In the genomic region with DNA sequence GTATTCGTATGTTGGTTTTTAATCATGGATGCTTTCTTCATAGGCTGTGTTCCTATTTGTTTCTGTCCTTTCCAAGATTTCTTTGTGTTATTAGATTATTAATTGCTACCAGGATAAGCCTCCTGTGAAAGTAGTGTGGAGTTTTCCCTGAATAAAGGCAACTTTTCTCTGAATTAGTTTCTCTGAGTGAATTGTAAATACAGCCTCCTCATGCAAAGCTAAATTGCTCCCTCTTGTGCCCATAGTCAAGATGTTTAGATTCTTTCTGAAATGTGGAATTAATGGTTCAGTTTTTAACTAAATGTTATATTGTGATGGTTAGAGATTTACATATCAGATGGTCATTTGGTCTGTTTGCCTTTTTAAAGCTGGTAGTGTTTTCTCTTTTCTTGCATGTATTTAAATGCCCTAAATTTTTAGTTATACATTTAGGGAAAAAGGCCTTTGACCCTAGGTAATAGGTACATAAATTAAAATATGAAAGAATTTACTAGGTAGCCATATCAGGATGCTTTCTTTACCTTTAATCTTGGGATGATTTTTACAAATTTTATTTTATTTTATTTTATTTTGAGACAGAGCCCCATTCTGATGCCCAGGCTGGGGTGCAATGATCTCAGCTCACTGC, we compare ENCODE assay signal across 9 cellular contexts. TPM values are rescaled to one million over a fixed set of nuclear protein-coding genes. Genes with fewer than 3 reads are reported as not detected.
DNase-seq lines count a peak whose midpoint lies in the region; ATAC-seq and TF ChIP-seq lines count a peak whose summit lies in the region.
"Had no signal": no experiment of that assay in that cellular context is flagged by ENCODE, and none has a peak within 500 bp of the region (broad histone marks: within the 10 kb centered on the region; RNA-seq: fewer than 3 reads in every experiment).

No MANE protein-coding gene starts in this region.

- H3K9me3 ChIP-seq in neuronal stem cell (replicated peaks in 1 of 2; ENCODE audit: control insufficient read depth in 2 of 2, insufficient read depth in 1 of 2, low read depth in 1 of 2, low read length in 2 of 2), result no peaks in the 10 kb centered on the region

- no peak overlapping the region for H3K27ac ChIP-seq in neuronal stem cell (replicated peaks; ENCODE audit: low read length)

- no peak overlapping the region for H4K91ac ChIP-seq in neuronal stem cell (ENCODE audit: low read depth, low read length, poor library complexity)

- H3K9me3 Mint-ChIP-seq in activated CD8-positive, alpha-beta memory T cell treated with anti-CD3 and anti-CD28 coated beads, Interleukin-2, amount 10 ng/mL, durations not matched to agents 7 days and 5 days (ENCODE audit: low read depth), result no peaks in the 10 kb centered on the region

- no peak overlapping the region for H2BK15ac ChIP-seq in neuronal stem cell (ENCODE audit: low read length)

- no peak overlapping the region for H3K18ac ChIP-seq in neuronal stem cell (ENCODE audit: low read length)

- H3K4ac ChIP-seq in neuronal stem cell (ENCODE audit: low read length), result no peak overlapping the region

- WGBS in neuronal stem cell (ENCODE audit: extremely low coverage in 2 of 2, insufficient read length in 2 of 2, insufficient replicate concordance in 1 of 2), 2 donors, result no CpG with 5 or more reads among the region's 1 CpG

- no peaks in the 10 kb centered on the region for H3K27me3 ChIP-seq in neuronal stem cell (ENCODE audit: control insufficient read depth in 3 of 3, insufficient read depth in 3 of 3, low read depth in 1 of 3, low read length in 3 of 3)

- H3K27ac Mint-ChIP-seq in activated CD8-positive, alpha-beta memory T cell treated with anti-CD3 and anti-CD28 coated beads, Interleukin-2, amount 10 ng/mL, durations not matched to agents 7 days and 5 days, result peak overlapping the region; percentile 15
- H3K27ac Mint-ChIP-seq: activated naive CD8-positive, alpha-beta T cell had no signal

- H3K27me3 Mint-ChIP-seq in activated CD8-positive, alpha-beta memory T cell treated with anti-CD3 and anti-CD28 coated beads, Interleukin-2, amount 10 ng/mL, durations not matched to agents 7 days and 5 days, result no peaks in the 10 kb centered on the region
- H3K27me3 Mint-ChIP-seq: activated naive CD8-positive, alpha-beta T cell had no signal

- no peak overlapping the region for H3K23ac ChIP-seq in neuronal stem cell (ENCODE audit: low read depth, low read length, poor library complexity)

- no peak overlapping the region for H3K4me2 ChIP-seq in neuronal stem cell (ENCODE audit: insufficient read depth, low read length, poor library complexity, severe bottlenecking)

- H4K8ac ChIP-seq in neuronal stem cell (ENCODE audit: low read depth, low read length), result no peak overlapping the region

- no peak overlapping the region for H3K9ac ChIP-seq in neuronal stem cell (ENCODE audit: low read depth, low read length, poor library complexity)

- H2AFZ ChIP-seq in neuronal stem cell (ENCODE audit: low read length), result no peak overlapping the region

- H3K4me3 ChIP-seq in epithelial cell of esophagus (ENCODE audit: low read length), result no peak overlapping the region
- H3K4me3 ChIP-seq in neuronal stem cell (ENCODE audit: low read length in 2 of 2), result no peak overlapping the region

- H2BK12ac ChIP-seq in neuronal stem cell (ENCODE audit: low read length), result no peak overlapping the region

- no peak overlapping the region for H2BK5ac ChIP-seq in neuronal stem cell (ENCODE audit: low read length)

- no peak overlapping the region for H2AK5ac ChIP-seq in neuronal stem cell (ENCODE audit: low read depth, low read length)

- peaks cover 8 to 86% of the 10 kb centered on the region in 2 donors for H3K36me3 ChIP-seq in neuronal stem cell (replicated peaks in 1 of 2; ENCODE audit: control insufficient read depth in 2 of 2, insufficient read depth in 2 of 2, low read length in 2 of 2)

- no peak overlapping the region for H3K4me3 Mint-ChIP-seq in activated CD8-positive, alpha-beta memory T cell treated with anti-CD3 and anti-CD28 coated beads, Interleukin-2, amount 10 ng/mL, durations not matched to agents 7 days and 5 days
- H3K4me3 Mint-ChIP-seq: activated naive CD8-positive, alpha-beta T cell had no signal

- peaks cover 40% of the 10 kb centered on the region for H3K36me3 Mint-ChIP-seq in activated CD8-positive, alpha-beta memory T cell treated with anti-CD3 and anti-CD28 coated beads, Interleukin-2, amount 10 ng/mL, durations not matched to agents 7 days and 5 days

- peaks cover 1% of the 10 kb centered on the region for H3K79me1 ChIP-seq in neuronal stem cell (ENCODE audit: low read depth, low read length)

- CTCF ChIA-PET in activated CD8-positive, alpha-beta memory T cell treated with anti-CD3 and anti-CD28 coated beads, Interleukin-2, amount 10 ng/mL, durations not matched to agents 7 days and 5 days (lab: Charles Lee), result interaction anchor here (0.6 to 2.0 kb wide), 15 partner anchors 9 to 101 kb away, joined by 3 to 14 read pairs (median 4); a partner anchor contains a TSS

- no peak overlapping the region for H3K14ac ChIP-seq in neuronal stem cell (ENCODE audit: low read length)

- no peak for DNase-seq in activated CD8-positive, alpha-beta memory T cell treated with anti-CD3 and anti-CD28 coated beads, Interleukin-2, amount 10 ng/mL, durations not matched to agents 7 days and 5 days
- DNase-seq in activated CD8-positive, alpha-beta memory T cell treated with anti-CD3 and anti-CD28 coated beads, Interleukin-2, amount 50 U/mL, for 4 hours, result no peak
- peak; percentile 73 to 86 for DNase-seq in Kasumi-1 (lab: John Stamatoyannopoulos, UW)
- DNase-seq in RPMI8226, result peak; percentile 60
- peak; percentile 63 for DNase-seq in epithelial cell of esophagus (ENCODE audit: low read depth)
- DNase-seq in neuronal stem cell (ENCODE audit: low spot score), result peak; percentile 11
- no peak for DNase-seq in activated naive CD4-positive, alpha-beta T cell (lab: John Stamatoyannopoulos, UW)
- DNase-seq in activated T-cell treated with anti-CD3 and anti-CD28 coated beads for 4 hours, result no peak

- peak; percentile 62 for TF ChIP-seq CTCF in epithelial cell of esophagus (IDR thresholded peaks at IDR 0.05; ENCODE audit: insufficient read depth, low read depth, low read length, missing control alignments)

- H3K4me1 Mint-ChIP-seq in activated CD8-positive, alpha-beta memory T cell treated with anti-CD3 and anti-CD28 coated beads, Interleukin-2, amount 10 ng/mL, durations not matched to agents 7 days and 5 days, result peaks cover 22% of the 10 kb centered on the region

- ATAC-seq in activated CD8-positive, alpha-beta memory T cell treated with anti-CD3 and anti-CD28 coated beads, Interleukin-2, amount 10 ng/mL, durations not matched to agents 7 days and 5 days, result peak; percentile 37

- no peak overlapping the region for H2BK120ac ChIP-seq in neuronal stem cell (ENCODE audit: low read depth, low read length)

- H3K4me1 ChIP-seq in neuronal stem cell (ENCODE audit: control insufficient read depth in 2 of 2, insufficient read depth in 1 of 2, low read depth in 1 of 2, low read length in 2 of 2), result no peaks in the 10 kb centered on the region

RNA-seq across cellular contexts. Expression of a gene that starts 8.9 kb away (rescaled TPM):
- total RNA-seq in activated CD8-positive, alpha-beta memory T cell treated with anti-CD3 and anti-CD28 coated beads, Interleukin-2, amount 10 ng/mL, durations not matched to agents 7 days and 5 days, result 10 to 100 TPM; 27.9 to 36.3 TPM
- polyA plus RNA-seq in neuronal stem cell (2013, experiment 1 of 2), result 16.6 TPM
- polyA plus RNA-seq in neuronal stem cell (2013, experiment 2 of 2), result 17.0 TPM

RNA-seq across cellular contexts. Expression of a gene that starts 9.4 kb away (rescaled TPM):
- 10 to 100 TPM; 28.9 to 29.3 TPM for total RNA-seq in activated CD8-positive, alpha-beta memory T cell treated with anti-CD3 and anti-CD28 coated beads, Interleukin-2, amount 10 ng/mL, durations not matched to agents 7 days and 5 days
- polyA plus RNA-seq in neuronal stem cell (2013, experiment 1 of 2), result 40.3 TPM
- 40.5 TPM for polyA plus RNA-seq in neuronal stem cell (2013, experiment 2 of 2)

Comparison
In these comparisons a context has a peak if more than half of its experiments do, and no peak if none do; other contexts are left out.
1. DNase-seq: peak in Kasumi-1 (2 of 2), RPMI8226 (single experiment), epithelial cell of esophagus (single experiment) and neuronal stem cell (single experiment); none in activated CD8-positive, alpha-beta memory T cell treated with anti-CD3 and anti-CD28 coated beads, Interleukin-2, amount 10 ng/mL, durations not matched to agents 7 days and 5 days (single experiment), activated CD8-positive, alpha-beta memory T cell treated with anti-CD3 and anti-CD28 coated beads, Interleukin-2, amount 50 U/mL, for 4 hours (single experiment), activated naive CD4-positive, alpha-beta T cell (0 of 4) and activated T-cell treated with anti-CD3 and anti-CD28 coated beads for 4 hours (single experiment).